Comparison of ENCODE assay signal across 8 cellular contexts in the genomic region with DNA sequence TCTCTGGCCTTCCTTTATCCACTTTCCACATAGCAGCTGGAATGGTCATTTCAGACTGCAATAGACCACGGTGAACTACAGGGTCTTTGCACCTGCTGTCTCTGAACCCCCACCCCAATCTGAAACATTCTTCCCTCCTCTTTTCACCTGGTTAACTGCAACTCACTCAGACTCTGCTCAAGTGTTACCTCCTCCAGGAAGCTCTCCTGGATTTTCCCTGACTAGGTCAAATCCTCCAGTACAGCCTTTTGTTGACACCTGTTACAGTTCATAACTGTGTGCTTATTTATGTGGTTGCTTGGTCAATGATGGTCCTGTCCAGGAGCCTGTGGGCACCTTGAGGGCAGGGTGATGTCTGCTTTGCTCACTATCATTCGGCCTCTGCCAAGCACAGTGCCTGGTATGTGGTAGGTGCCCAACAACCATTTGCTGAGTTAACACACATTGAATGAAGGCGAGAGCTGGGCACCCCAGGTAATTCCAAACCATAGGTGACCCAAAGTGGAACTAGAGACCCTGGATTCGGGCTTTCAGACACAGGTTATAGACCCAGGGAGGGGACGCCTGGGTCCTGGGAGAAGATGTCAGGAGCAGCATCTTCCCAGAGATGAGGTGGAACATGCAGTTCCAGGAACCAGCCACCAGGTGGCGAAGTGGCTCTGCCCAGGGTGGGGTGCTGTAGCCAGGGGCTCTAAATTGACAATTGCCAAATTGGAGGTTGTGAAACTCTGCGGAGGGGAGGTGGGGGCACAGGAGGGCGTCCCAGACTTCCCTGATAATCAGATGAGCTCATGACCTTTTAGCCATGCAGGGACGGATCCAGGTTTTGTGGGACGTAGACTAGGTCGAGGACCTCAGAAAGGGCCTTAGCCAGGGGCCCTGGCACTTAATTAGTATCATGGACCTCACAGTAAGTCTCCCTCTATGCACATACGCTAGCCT. TPM values are rescaled to one million over a fixed set of nuclear protein-coding genes. Genes with fewer than 3 reads are reported as not detected.
DNase-seq lines count a peak whose midpoint lies in the region; ATAC-seq and TF ChIP-seq lines count a peak whose summit lies in the region.

No MANE protein-coding gene starts in this region.

- no peak overlapping the region for H3K9ac ChIP-seq in PC-3 (ENCODE audit: low read length)

- no peaks in the 10 kb centered on the region for H3K9me3 Mint-ChIP-seq in activated T-helper 17 cell treated with anti-CD3 and anti-CD28 coated beads, Interleukin-2, amount 50 U/mL, for 72 hours

- POLR2A ChIA-PET in BJ (lab: Charles Lee) (no interaction called here), PC-3 (lab: Charles Lee; ENCODE audit: unreplicated experiment) (no interaction called here)

- ATAC-seq in PC-3 (peak; percentile 95), foreskin keratinocyte (peak; percentile 57), HG03196 (IDR thresholded peaks at IDR 0.05; ENCODE audit: unreplicated experiment) (no peak)
- peak; percentile 79 for ATAC-seq in activated T-helper 17 cell treated with anti-CD3 and anti-CD28 coated beads, Interleukin-2, amount 50 U/mL, for 72 hours (replicated peaks)

- no peaks in the 10 kb centered on the region for H4K20me1 ChIP-seq in PC-3 (ENCODE audit: low read length)

- H3F3A ChIP-seq in PC-3 (ENCODE audit: low read length, unreplicated experiment) = no peaks in the 10 kb centered on the region

- H3K27ac ChIP-seq in PC-3 (ENCODE audit: low read length) (no peak overlapping the region), foreskin keratinocyte (no peak overlapping the region), suprapubic skin (no peak overlapping the region)

- no peaks in the 10 kb centered on the region for H3K36me3 Mint-ChIP-seq in activated T-helper 17 cell treated with anti-CD3 and anti-CD28 coated beads, Interleukin-2, amount 50 U/mL, for 72 hours (ENCODE audit: low read depth)

- BruUV-seq in PC-3 (replicated peaks; lab: Mats Ljungman, UMichigan) = no TSS peak

- H3K27ac Mint-ChIP-seq in activated T-helper 17 cell treated with anti-CD3 and anti-CD28 coated beads, Interleukin-2, amount 50 U/mL, for 72 hours = no peak overlapping the region

- TF ChIP-seq CTCF in BJ (IDR thresholded peaks at IDR 0.05; ENCODE audit: insufficient read depth, low read depth, low read length) = peak; percentile 98
- peak; percentile 99 for TF ChIP-seq CTCF in PC-3 (conservative IDR thresholded peaks at IDR 0.05; ENCODE audit: low read depth, low read length)
- peak; percentile 90 for TF ChIP-seq CTCF in foreskin keratinocyte (conservative IDR thresholded peaks at IDR 0.05)
- peak; percentile 95 to 96 for TF ChIP-seq CTCF in suprapubic skin (IDR thresholded peaks at IDR 0.05)

- intact Hi-C loops in PC-3 (cut with micrococcal nuclease) = loop anchor here (1.0 kb wide), 2 partner anchors 40 to 75 kb away; partner anchors contain the start of gene GLTP

- H3K79me2 ChIP-seq in PC-3 (ENCODE audit: low read length) = no peaks in the 10 kb centered on the region

- no peak overlapping the region for H2AFZ ChIP-seq in PC-3 (ENCODE audit: low read length)

- H3K27me3 ChIP-seq in BJ (ENCODE audit: control insufficient read depth, insufficient read depth, low read length) = no peaks in the 10 kb centered on the region
- H3K27me3 ChIP-seq in PC-3 (ENCODE audit: low read length) = no peaks in the 10 kb centered on the region
- no peaks in the 10 kb centered on the region for H3K27me3 ChIP-seq in foreskin keratinocyte
- no peaks in the 10 kb centered on the region for H3K27me3 ChIP-seq in suprapubic skin

- H3K4me1 Mint-ChIP-seq in activated T-helper 17 cell treated with anti-CD3 and anti-CD28 coated beads, Interleukin-2, amount 50 U/mL, for 72 hours = no peaks in the 10 kb centered on the region

- no peak overlapping the region for H3K4me3 ChIP-seq in BJ (ENCODE audit: low read depth, low read length)
- H3K4me3 ChIP-seq in PC-3 (ENCODE audit: low read length) = no peak overlapping the region
- no peak overlapping the region for H3K4me3 ChIP-seq in suprapubic skin

- H3K36me3 ChIP-seq in BJ (ENCODE audit: control insufficient read depth, insufficient read depth, low read length) (peaks cover 6% of the 10 kb centered on the region), PC-3 (ENCODE audit: low read depth, low read length) (no peaks in the 10 kb centered on the region), suprapubic skin (peaks cover 11% of the 10 kb centered on the region)

- 38% methylated on average over 12 of the region's 12 CpGs for WGBS in suprapubic skin

- H3K4me2 ChIP-seq in PC-3 (ENCODE audit: low read length) = no peak overlapping the region

- no peak for DNase-seq in BJ (ENCODE audit: low read depth)
- peak; percentile 24 for DNase-seq in HCEC 1CT
- peak; percentile 86 for DNase-seq in PC-3
- DNase-seq in foreskin keratinocyte = peak in 1 of 2 donors; percentile 20
- DNase-seq in nucleus accumbens (lab: John Stamatoyannopoulos, UW) = peak in 47 of 56 donors; percentile 2 to 80 (median 41)
- peak in 1 of 2 donors; percentile 83 for DNase-seq in suprapubic skin (ENCODE audit: low spot score in 2 of 2)

- H3K27me3 Mint-ChIP-seq in activated T-helper 17 cell treated with anti-CD3 and anti-CD28 coated beads, Interleukin-2, amount 50 U/mL, for 72 hours = no peaks in the 10 kb centered on the region

- H3K9me2 ChIP-seq in PC-3 (replicated peaks; ENCODE audit: low read length) = no peaks in the 10 kb centered on the region

- no peak for TF ChIP-seq EP300 in suprapubic skin (IDR thresholded peaks at IDR 0.05)

- TF ChIP-seq POLR2A in suprapubic skin (IDR thresholded peaks at IDR 0.05) = no peak

- H3K9me3 ChIP-seq in PC-3 (ENCODE audit: low read length) (no peaks in the 10 kb centered on the region), suprapubic skin (no peaks in the 10 kb centered on the region)

- H3K4me1 ChIP-seq in PC-3 (ENCODE audit: insufficient read depth, low read length) (no peaks in the 10 kb centered on the region), foreskin keratinocyte (no peaks in the 10 kb centered on the region), suprapubic skin (peaks cover 5% of the 10 kb centered on the region)

- CTCF ChIA-PET in BJ (lab: Yijun Ruan, JAX) = interaction anchor here (0.8 to 6.1 kb wide), 31 partner anchors 8 to 123 kb away, joined by 3 to 174 read pairs (median 4); no protein-coding TSS in a partner anchor
- CTCF ChIA-PET in PC-3 (lab: Charles Lee) = interaction anchor here (0.7 to 1.2 kb wide), 3 partner anchors 40 to 66 kb away, joined by 5 to 12 read pairs (median 6); no protein-coding TSS in a partner anchor

- no peak overlapping the region for H3K4me3 Mint-ChIP-seq in activated T-helper 17 cell treated with anti-CD3 and anti-CD28 coated beads, Interleukin-2, amount 50 U/mL, for 72 hours

RNA-seq across cellular contexts. Expression of gene TRPV4, which starts 28.1 kb away (rescaled TPM):
- polyA plus RNA-seq in BJ (2011; rRNA removed) = 7.4 and 13.4 TPM in 2 replicates
- 14.2 and 19.8 TPM in 2 replicates for polyA minus RNA-seq in BJ (2011; rRNA and poly(A)+ RNA removed)
- 1.6 and 2.4 TPM in 2 replicates for total RNA-seq in PC-3 (2014; rRNA removed)
- total RNA-seq in activated T-helper 17 cell treated with anti-CD3 and anti-CD28 coated beads, Interleukin-2, amount 50 U/mL, for 72 hours = not detected
- 0.82 and 1.5 TPM in 2 replicates for total RNA-seq in foreskin keratinocyte
- polyA plus RNA-seq in foreskin keratinocyte = 0.71 and 1.2 TPM in 2 replicates
- 10 to 100 TPM in 1 of 4 donors, 1 to 10 TPM in 3; 4.0 to 11.9 (median 5.4) TPM for total RNA-seq in suprapubic skin
